In genomic region chr10:122249991-122250750, GRCh38 we compare ENCODE assay signal across 26 cellular contexts. TPM values are rescaled to one million over a fixed set of nuclear protein-coding genes. Genes with fewer than 3 reads are reported as not detected.
DNase-seq lines count a peak whose midpoint lies in the region; ATAC-seq and TF ChIP-seq lines count a peak whose summit lies in the region.
"Had no signal": no experiment of that assay in that cellular context is flagged by ENCODE, and none has a peak within 500 bp of the region (broad histone marks: within the 10 kb centered on the region; RNA-seq: fewer than 3 reads in every experiment).

No MANE protein-coding gene starts in this region.

- H3K4me3 ChIP-seq in HEK293 (ENCODE audit: low read depth, low read length) (no peak overlapping the region), cardiac muscle cell (no peak overlapping the region), osteoblast (ENCODE audit: insufficient read depth, low read length) (no peak overlapping the region)
- H3K4me3 ChIP-seq: SJSA1 had no signal

- H3K4me1 ChIP-seq in HEK293 (ENCODE audit: control insufficient read depth, insufficient read depth, low read length) (no peaks in the 10 kb centered on the region), cardiac muscle cell (ENCODE audit: low read depth) (peaks cover 10% of the 10 kb centered on the region), osteoblast (ENCODE audit: insufficient read depth, low read length) (no peaks in the 10 kb centered on the region)
- H3K4me1 ChIP-seq: BE2C, SJSA1 had no signal

- H3K27ac ChIP-seq in HEK293 (ENCODE audit: extremely low read depth, low read depth, low read length), result no peak overlapping the region
- peak overlapping the region; percentile 23 for H3K27ac ChIP-seq in cardiac muscle cell
- no peak overlapping the region for H3K27ac ChIP-seq in osteoblast (ENCODE audit: low read depth, low read length)
- H3K27ac ChIP-seq: 22Rv1, HL-60, SJSA1 had no signal

- POLR2A ChIA-PET in HEK293 (lab: Yijun Ruan, JAX), result no interaction called here

- no peaks in the 10 kb centered on the region for H3K36me3 ChIP-seq in HEK293 (ENCODE audit: control insufficient read depth in 2 of 2, insufficient read depth in 1 of 2, low read length in 2 of 2)
- peaks cover 7% of the 10 kb centered on the region for H3K36me3 ChIP-seq in cardiac muscle cell
- no peaks in the 10 kb centered on the region for H3K36me3 ChIP-seq in osteoblast (ENCODE audit: insufficient read depth, low read length)
- H3K36me3 ChIP-seq: BE2C, SJSA1 had no signal

- no peak overlapping the region for H3K4me2 ChIP-seq in osteoblast (ENCODE audit: insufficient read depth, low read length)

- no peaks in the 10 kb centered on the region for H3K79me2 ChIP-seq in osteoblast (ENCODE audit: insufficient read depth, low read length)

- CTCF ChIA-PET in HEK293 (lab: Yijun Ruan, JAX), result interaction anchor here (0.6 kb wide), 2 partner anchors 114 to 172 kb away, joined by 3 read pairs; no protein-coding TSS in a partner anchor

- H3K9me3 ChIP-seq in HEK293 (ENCODE audit: control insufficient read depth, insufficient read depth, low read depth, low read length), result no peaks in the 10 kb centered on the region
- no peaks in the 10 kb centered on the region for H3K9me3 ChIP-seq in cardiac muscle cell (ENCODE audit: low read depth)
- H3K9me3 ChIP-seq in osteoblast (ENCODE audit: low read depth, low read length), result no peaks in the 10 kb centered on the region
- H3K9me3 ChIP-seq: BE2C, SJSA1 had no signal

- H3K27me3 ChIP-seq in cardiac muscle cell (no peaks in the 10 kb centered on the region), osteoblast (ENCODE audit: insufficient read depth, low read length) (no peaks in the 10 kb centered on the region)
- H3K27me3 ChIP-seq: BE2C, SJSA1 had no signal

- intact Hi-C loops in left ventricle myocardium superior (cut with micrococcal nuclease), result no loop called here

- no peaks in the 10 kb centered on the region for H4K20me1 ChIP-seq in osteoblast (ENCODE audit: insufficient read depth, low read length)

- no peak for TF ChIP-seq CTCF in HEK293 (tag by site-specific recombination; IDR thresholded peaks at IDR 0.05)
- TF ChIP-seq CTCF in cardiac muscle cell (IDR thresholded peaks at IDR 0.05; ENCODE audit: low read depth, low read length), result no peak
- no peak for TF ChIP-seq CTCF in osteoblast (IDR thresholded peaks at IDR 0.05; ENCODE audit: extremely low read depth, low read depth, low read length)
- TF ChIP-seq CTCF in omental fat pad (IDR thresholded peaks at IDR 0.05), result no peak

- H2AFZ ChIP-seq in osteoblast (ENCODE audit: low read length), result no peak overlapping the region

- DNase-seq in cardiac muscle cell (ENCODE audit: low read depth in 1 of 2, low spot score in 1 of 2), result no peak
- peak; percentile 73 for DNase-seq in left ventricle myocardium superior
- peak; percentile 34 for DNase-seq in osteoblast (ENCODE audit: insufficient read length, low spot score, missing footprints)
- no peak for DNase-seq in NCI-H1436 treated with DMSO at 0.1 percent for 48 hours (lab: John Stamatoyannopoulos, UW)
- no peak for DNase-seq in omental fat pad (ENCODE audit: low spot score)
- no peak for DNase-seq in GM19240 (ENCODE audit: insufficient read length, low spot score)
- no peak for DNase-seq in stimulated activated CD4-positive, alpha-beta T cell treated with anti-CD3 and anti-CD28 coated beads, Interleukin-15, amount 100 ng/mL, for 24 hours
- DNase-seq: ACHN; BE2C; CD8-positive, alpha-beta memory T cell; DMS79 treated with DMSO at 0.1 percent for 48 hours; GF-D8; NCI-H1048; NCI-H1417; NCI-H187 treated with DMSO at 0.1 percent for 48 hours; NCI-H2107; NCI-H446; NCI-H524 treated with DMSO at 0.1 percent for 48 hours; NCI-H774 had no signal

- ATAC-seq in left ventricle myocardium superior (peak; percentile 67), omental fat pad (ENCODE audit: low FRiP score) (no peak)
- ATAC-seq: HCT116 had no signal

TF ChIP-seq in HEK293, 187 proteins besides CTCF, POLR2A, EP300 and RAD21:
- no peak for TF ChIP-seq ZNF518A (tag by site-specific recombination; conservative IDR thresholded peaks at IDR 0.05; ENCODE audit: low read depth)
- peak; percentile 48 for TF ChIP-seq ZIC2 (tag by site-specific recombination; IDR thresholded peaks at IDR 0.05)

RNA-seq across cellular contexts. Expression of gene BTBD16, which starts 20.9 kb away (rescaled TPM):
- total RNA-seq in cardiac muscle cell, result 0.09 TPM in 1 of 2 replicates, not detected in the other
- 0.16 TPM in 1 of 2 replicates, not detected in the other for polyA plus RNA-seq in cardiac muscle cell
- total RNA-seq in left ventricle myocardium superior, result not detected
- total RNA-seq in osteoblast, result not detected in 2 replicates
- under 1 TPM in 1 of 4 donors, not detected in 3; 0.37 TPM for total RNA-seq in omental fat pad
- total RNA-seq: CD8-positive, alpha-beta memory T cell; H1; SJSA1 had no signal
- polyA plus RNA-seq: CD14-positive monocyte; CD8-positive, alpha-beta memory T cell had no signal

Comparison
In these comparisons a context has a peak if more than half of its experiments do, and no peak if none do; other contexts are left out.
1. DNase-seq: peak in left ventricle myocardium superior (single experiment) and osteoblast (single experiment); none in cardiac muscle cell (0 of 2), NCI-H1436 treated with DMSO at 0.1 percent for 48 hours (single experiment), omental fat pad (single experiment), GM19240 (single experiment) and stimulated activated CD4-positive, alpha-beta T cell treated with anti-CD3 and anti-CD28 coated beads, Interleukin-15, amount 100 ng/mL, for 24 hours (single experiment).